8 cellular contexts compared by ENCODE assay signal in the genomic region with DNA sequence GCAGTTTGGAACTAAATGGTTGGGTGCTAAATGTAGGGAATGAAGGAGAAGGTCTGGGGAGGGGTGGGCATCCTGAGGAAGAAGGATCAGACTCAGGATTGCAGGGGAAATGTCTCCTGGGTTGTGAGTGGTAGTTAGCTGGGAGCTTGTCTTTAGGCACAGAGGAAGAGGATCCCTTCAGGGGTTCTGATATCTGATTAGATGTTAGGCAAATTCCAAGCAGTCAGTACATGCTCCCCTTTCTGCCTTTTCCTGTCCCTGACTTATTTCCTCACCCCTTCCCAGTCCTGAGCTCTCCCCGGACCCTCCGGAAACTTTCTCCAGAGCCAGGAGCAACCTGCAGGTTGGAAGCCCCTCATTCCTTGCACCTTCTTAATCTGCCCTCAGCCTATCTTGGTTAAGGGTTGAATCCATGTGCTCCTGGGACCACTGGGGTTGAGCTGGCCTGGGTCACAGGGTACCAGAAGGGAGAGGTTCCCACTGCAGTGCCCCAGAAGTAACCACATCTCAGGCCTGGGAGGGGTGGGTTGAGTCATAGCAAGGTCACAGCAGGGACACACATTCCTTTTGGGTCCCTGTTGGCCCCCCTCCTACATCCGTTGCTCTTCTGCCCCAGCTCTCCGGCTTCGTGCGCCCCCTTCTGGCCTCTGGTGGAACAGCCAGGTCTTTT. TPM values are rescaled to one million over a fixed set of nuclear protein-coding genes. Genes with fewer than 3 reads are reported as not detected.
DNase-seq lines count a peak whose midpoint lies in the region; ATAC-seq and TF ChIP-seq lines count a peak whose summit lies in the region.

No MANE protein-coding gene starts in this region.

- ATAC-seq in stimulated activated naive CD8-positive, alpha-beta T cell treated with anti-CD3 and anti-CD28 coated beads, Interleukin-15, Interleukin-2, amounts not matched to agents 100 U/mL and 50 U/mL, for 24 hours, result peak; percentile 65
- no peak for ATAC-seq in GM18502 (IDR thresholded peaks at IDR 0.05; ENCODE audit: poor library complexity, unreplicated experiment)

- H3K4me3 Mint-ChIP-seq in neural crest cell, result peak overlapping the region; percentile 84

- TF ChIP-seq CTCF in DOHH2 (IDR thresholded peaks at IDR 0.05; ENCODE audit: low read depth, low read length, poor library complexity, severe bottlenecking) (peak; percentile 89), Loucy (conservative IDR thresholded peaks at IDR 0.05; ENCODE audit: low read length) (peak; percentile 84), fibroblast of villous mesenchyme (IDR thresholded peaks at IDR 0.05; ENCODE audit: insufficient read depth, low read depth, low read length) (peak; percentile 95), neural crest cell (conservative IDR thresholded peaks at IDR 0.05) (peak; percentile 99)

- no peaks in the 10 kb centered on the region for H3K36me3 ChIP-seq in DOHH2 (ENCODE audit: control insufficient read depth, low read length)
- no peaks in the 10 kb centered on the region for H3K36me3 ChIP-seq in Loucy (ENCODE audit: insufficient read depth, low read length)

- H3K27ac ChIP-seq in DOHH2 (ENCODE audit: low read depth, low read length), result no peak overlapping the region

- H4K20me1 ChIP-seq in DOHH2 (ENCODE audit: control insufficient read depth, insufficient read depth, low read depth, low read length), result no peaks in the 10 kb centered on the region
- H4K20me1 ChIP-seq in Loucy (ENCODE audit: insufficient read depth, low read length, poor library complexity, severe bottlenecking), result no peaks in the 10 kb centered on the region

- H2AFZ ChIP-seq in Loucy (ENCODE audit: low read length), result 0 out of 2 replicates have a peak overlapping the region, but pooled peaks have one; percentile 7

- H3K27me3 ChIP-seq in DOHH2 (ENCODE audit: control insufficient read depth, low read length) (peaks cover 26% of the 10 kb centered on the region), Loucy (ENCODE audit: insufficient read depth, low read length, poor library complexity, severe bottlenecking) (no peaks in the 10 kb centered on the region)

- H3K27me3 Mint-ChIP-seq in neural crest cell (ENCODE audit: low read depth), result peaks cover 55% of the 10 kb centered on the region

- H3K4me2 ChIP-seq in DOHH2 (ENCODE audit: low read length) (peak overlapping the region; percentile 90), Loucy (ENCODE audit: low read depth, low read length, poor library complexity, severe bottlenecking) (peak overlapping the region; percentile 78)

- H3K79me2 ChIP-seq in DOHH2 (ENCODE audit: control insufficient read depth, low read length) (no peaks in the 10 kb centered on the region), Loucy (ENCODE audit: insufficient read depth, low read length) (no peaks in the 10 kb centered on the region)

- H3K9me3 Mint-ChIP-seq in neural crest cell, result no peaks in the 10 kb centered on the region

- H3F3A ChIP-seq in DOHH2 (ENCODE audit: control insufficient read depth, insufficient read depth), result peaks cover 9% of the 10 kb centered on the region
- H3F3A ChIP-seq in Loucy (ENCODE audit: low read depth), result no peaks in the 10 kb centered on the region; the same call in 1 of the 2 replicates

- no peaks in the 10 kb centered on the region for H3K36me3 Mint-ChIP-seq in neural crest cell (ENCODE audit: low read depth)

- peak overlapping the region; percentile 72 for H3K9ac ChIP-seq in Loucy (ENCODE audit: low read depth, low read length, poor library complexity, severe bottlenecking)

- no peak overlapping the region; the same call in 1 of the 2 replicates for H3K4me3 ChIP-seq in DOHH2 (ENCODE audit: low read length)
- H3K4me3 ChIP-seq in Loucy (ENCODE audit: low read length, poor library complexity, severe bottlenecking), result peak overlapping the region; percentile 80
- H3K4me3 ChIP-seq in fibroblast of villous mesenchyme (ENCODE audit: low read depth, low read length), result peak overlapping the region; percentile 71

- peaks cover 51% of the 10 kb centered on the region for H3K4me1 ChIP-seq in DOHH2 (ENCODE audit: control insufficient read depth, low read length)
- H3K4me1 ChIP-seq in Loucy (ENCODE audit: insufficient read depth, low read length, poor library complexity, severe bottlenecking), result peaks cover 47% of the 10 kb centered on the region

- peak; percentile 60 to 72 for DNase-seq in SHP77 (lab: John Stamatoyannopoulos, UW)
- peak; percentile 82 for DNase-seq in activated T-helper 9 cell treated with anti-CD3 and anti-CD28 coated beads, Interleukin-2, amount 50 U/mL, for 16 hours (ENCODE audit: low read depth)
- DNase-seq in fibroblast of villous mesenchyme (ENCODE audit: low read depth), result peak; percentile 95
- peak; percentile 87 for DNase-seq in neural crest cell (ENCODE audit: low read depth, low spot score)
- peak; percentile 95 for DNase-seq in stimulated activated naive CD8-positive, alpha-beta T cell treated with anti-CD3 and anti-CD28 coated beads, Interleukin-15, Interleukin-2, amounts not matched to agents 100 U/mL and 50 U/mL, for 24 hours

- H3K27ac Mint-ChIP-seq in neural crest cell (ENCODE audit: unreplicated experiment), result no peak overlapping the region

- no peaks in the 10 kb centered on the region for H3K9me2 ChIP-seq in DOHH2 (replicated peaks; ENCODE audit: control insufficient read depth, low read length)
- H3K9me2 ChIP-seq in Loucy (replicated peaks; ENCODE audit: low read depth, low read length), result no peaks in the 10 kb centered on the region

- H3K9me3 ChIP-seq in DOHH2 (ENCODE audit: control insufficient read depth, insufficient read depth, low read length) (no peaks in the 10 kb centered on the region), Loucy (ENCODE audit: insufficient read depth, low read depth, low read length) (no peaks in the 10 kb centered on the region)

- peaks cover 32% of the 10 kb centered on the region for H3K4me1 Mint-ChIP-seq in neural crest cell

RNA-seq across cellular contexts. Expression of a gene that starts 1.6 kb away (rescaled TPM):
- 277 and 396 TPM in 2 replicates for total RNA-seq in fibroblast of villous mesenchyme
- total RNA-seq in neural crest cell, result 0.72 and 0.73 TPM in 2 replicates

RNA-seq across cellular contexts. Expression of a gene that starts 4.2 kb away (rescaled TPM):
- total RNA-seq in fibroblast of villous mesenchyme (not detected in 2 replicates), neural crest cell (not detected in 2 replicates)

RNA-seq across cellular contexts. Expression of a gene that starts 19.9 kb away (rescaled TPM):
- 17.4 and 19.4 TPM in 2 replicates for total RNA-seq in fibroblast of villous mesenchyme
- total RNA-seq in neural crest cell, result 8.8 and 11.2 TPM in 2 replicates

RNA-seq across cellular contexts. Expression of a gene that starts 49.3 kb away (rescaled TPM):
- total RNA-seq in fibroblast of villous mesenchyme, result 36.7 and 46.1 TPM in 2 replicates
- total RNA-seq in neural crest cell, result 14.2 and 22.8 TPM in 2 replicates

Comparison
In these comparisons a context has a peak if more than half of its experiments do, and no peak if none do; other contexts are left out.
1. RNA of a gene that starts 1.6 kb away (total RNA-seq): 277 to 396 TPM in fibroblast of villous mesenchyme; 0.72 to 0.73 TPM in neural crest cell; every median in the first group is over 100 times any median in the second.
2. Peak in every context shown above with its lines, with median percentiles within 50 percentile points of each other: CTCF ChIP-seq and DNase-seq.